In genomic region chr2:212409560-212409959, GRCh38 we compare ENCODE assay signal across 18 cellular contexts.
A peak's percentile ranks its signal among the peaks of the same experiment; 100 is the strongest.
DNase-seq lines count a peak whose midpoint lies in the region; ATAC-seq and TF ChIP-seq lines count a peak whose summit lies in the region.
"Had no signal": no experiment of that assay in that cellular context is flagged by ENCODE, and none has a peak within 500 bp of the region (broad histone marks: within the 10 kb centered on the region; RNA-seq: fewer than 3 reads in every experiment).

No MANE protein-coding gene starts in this region.

- no peak overlapping the region for H3K4me2 ChIP-seq in PC-3 (ENCODE audit: low read length)
- H3K4me2 ChIP-seq: A549 had no signal

- no peaks in the 10 kb centered on the region for H3K27me3 ChIP-seq in GM06990 (replicated peaks; ENCODE audit: control insufficient read depth, insufficient read depth, low read length)
- H3K27me3 ChIP-seq in PC-3 (ENCODE audit: low read length) = no peaks in the 10 kb centered on the region

- no peaks in the 10 kb centered on the region for H3F3A ChIP-seq in PC-3 (ENCODE audit: low read length, unreplicated experiment)

- H3K27me3 Mint-ChIP-seq in HFFc6 (ENCODE audit: insufficient read depth) = no peaks in the 10 kb centered on the region
- H3K27me3 Mint-ChIP-seq: CD4-positive, alpha-beta T cell had no signal

- DNase-seq in GM06990 (ENCODE audit: extremely low read depth, insufficient read length) = peak; percentile 10
- peak; percentile 11 for DNase-seq in PC-3
- DNase-seq in epithelial cell of prostate (ENCODE audit: low read depth, low spot score) = peak; percentile 8
- DNase-seq in kidney glomerular epithelial cell (lab: John Stamatoyannopoulos, UW) = peak; percentile 19
- DNase-seq in HFFc6 = no peak
- DNase-seq: Caco-2; CD4-positive, alpha-beta T cell; GF-D8; NCI-H1092 treated with DMSO at 0.1 percent for 48 hours; NCI-H2081 treated with DMSO at 0.1 percent for 48 hours; NCI-H748 treated with DMSO at 0.1 percent for 48 hours; NK-92 treated with Interleukin-12 subunit alpha and Interleukin-12 subunit beta, amount 100 ng/mL, for 24 hours; SHP77 had no signal

- intact Hi-C loops in PC-3 (cut with micrococcal nuclease) = no loop called here

- ATAC-seq in PC-3 (peak; percentile 37; the same call in 1 of the 2 replicates), GM21528 (IDR thresholded peaks at IDR 0.05; ENCODE audit: low FRiP score, unreplicated experiment) (no peak), GM18520 (IDR thresholded peaks at IDR 0.05; ENCODE audit: unreplicated experiment) (no peak)
- ATAC-seq: A549 had no signal

- no peaks in the 10 kb centered on the region for H3K9me3 ChIP-seq in PC-3 (ENCODE audit: low read length)
- H3K9me3 ChIP-seq: A549, Caco-2, HAP-1 had no signal

- H4K20me1 ChIP-seq in PC-3 (ENCODE audit: low read length) = no peaks in the 10 kb centered on the region

- H3K9me2 ChIP-seq in PC-3 (replicated peaks; ENCODE audit: low read length) = no peaks in the 10 kb centered on the region

- H2AFZ ChIP-seq in PC-3 (ENCODE audit: low read length) = no peak overlapping the region

- H3K4me3 ChIP-seq in GM06990 (replicated peaks; ENCODE audit: low read depth, low read length) (no peak overlapping the region), PC-3 (ENCODE audit: low read length) (no peak overlapping the region)
- H3K4me3 ChIP-seq: A549, HAP-1, SK-N-MC had no signal

- H3K4me1 Mint-ChIP-seq in HFFc6 (ENCODE audit: low read depth) = peaks cover 19% of the 10 kb centered on the region

- H3K27ac Mint-ChIP-seq in HFFc6 = no peak overlapping the region
- H3K27ac Mint-ChIP-seq: CD4-positive, alpha-beta T cell had no signal

- no peaks in the 10 kb centered on the region for H3K36me3 ChIP-seq in GM06990 (ENCODE audit: control insufficient read depth, insufficient read depth, low read length)
- no peaks in the 10 kb centered on the region for H3K36me3 ChIP-seq in PC-3 (ENCODE audit: low read depth, low read length)
- H3K36me3 ChIP-seq: HAP-1 had no signal

- POLR2A ChIA-PET in PC-3 (lab: Charles Lee; ENCODE audit: unreplicated experiment) = no interaction called here

- no peak overlapping the region for H3K9ac ChIP-seq in PC-3 (ENCODE audit: low read length)

- no peak for TF ChIP-seq CTCF in GM06990 (IDR thresholded peaks at IDR 0.05; ENCODE audit: insufficient read depth, low read length, poor library complexity, severe bottlenecking)
- TF ChIP-seq CTCF in PC-3 (conservative IDR thresholded peaks at IDR 0.05; ENCODE audit: low read depth, low read length) = no peak
- TF ChIP-seq CTCF in HFFc6 (IDR thresholded peaks at IDR 0.05) = no peak

- H3K4me1 ChIP-seq in PC-3 (ENCODE audit: insufficient read depth, low read length) = no peaks in the 10 kb centered on the region
- H3K4me1 ChIP-seq: A549, Caco-2, HAP-1 had no signal

- H3K9me3 Mint-ChIP-seq in HFFc6 = no peaks in the 10 kb centered on the region; the same call in 1 of the 2 replicates
- H3K9me3 Mint-ChIP-seq: CD4-positive, alpha-beta T cell had no signal

- H3K4me3 Mint-ChIP-seq in HFFc6 = no peak overlapping the region
- H3K4me3 Mint-ChIP-seq: CD4-positive, alpha-beta T cell had no signal

- H3K27ac ChIP-seq in PC-3 (ENCODE audit: low read length) (no peak overlapping the region), epithelial cell of prostate (no peak overlapping the region)
- H3K27ac ChIP-seq: A549, SK-N-MC had no signal

- BruUV-seq in PC-3 (replicated peaks; lab: Mats Ljungman, UMichigan) = no TSS peak

- no peaks in the 10 kb centered on the region for H3K79me2 ChIP-seq in PC-3 (ENCODE audit: low read length)

- H3K36me3 Mint-ChIP-seq in HFFc6 (ENCODE audit: low read depth) = no peaks in the 10 kb centered on the region

- CTCF ChIA-PET in PC-3 (lab: Charles Lee) = no interaction called here
